Comparison of ENCODE assay signal across 8 cellular contexts in the genomic region with DNA sequence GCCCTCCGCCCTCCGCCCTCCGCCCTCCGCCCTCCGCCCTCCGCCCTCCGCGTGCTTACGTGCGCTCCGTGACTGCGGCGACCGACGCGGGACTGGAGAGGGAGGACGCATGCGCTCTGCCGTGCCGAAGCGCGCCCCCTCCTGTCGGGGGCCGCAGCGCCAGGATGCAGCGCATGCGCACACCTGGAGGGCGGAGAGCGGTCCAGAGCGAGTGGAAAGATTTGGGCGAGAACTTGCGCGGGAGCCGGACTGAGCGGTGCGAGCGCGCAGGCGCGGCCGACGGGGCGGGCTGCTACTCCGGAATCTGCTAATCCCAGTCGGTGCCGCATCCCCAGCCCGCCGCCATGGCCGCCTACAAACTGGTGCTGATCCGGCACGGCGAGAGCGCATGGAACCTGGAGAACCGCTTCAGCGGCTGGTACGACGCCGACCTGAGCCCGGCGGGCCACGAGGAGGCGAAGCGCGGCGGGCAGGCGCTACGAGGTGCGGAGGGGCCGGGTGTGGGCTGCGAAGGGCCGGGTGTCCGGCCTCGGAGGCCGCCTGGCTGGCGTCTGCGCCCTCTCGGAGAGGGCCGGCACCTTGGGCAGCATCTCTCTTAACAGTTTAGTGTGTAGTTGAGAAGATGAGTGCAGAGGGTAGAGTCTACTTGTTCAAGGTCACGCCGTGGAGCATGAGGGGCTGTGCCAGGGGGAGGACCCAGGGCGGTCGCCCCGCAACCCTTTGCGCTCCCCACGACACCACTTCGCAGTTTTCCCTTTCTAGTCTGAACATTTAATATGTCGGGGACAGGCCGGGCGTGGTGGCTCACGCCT.
DNase-seq lines count a peak whose midpoint lies in the region; ATAC-seq lines count a peak whose summit lies in the region.

PGAM1 (plus strand) TSS at position 228 of the 812 bp plus-strand sequence; CDS start at position 345, 117 bp downstream.

- DNase-seq in COLO668 (lab: John Stamatoyannopoulos, UW; ENCODE audit: unreplicated experiment) (peak; percentile 92), HS-5 (ENCODE audit: low read depth) (peak; percentile 82), NK-92 (lab: John Stamatoyannopoulos, UW; ENCODE audit: unreplicated experiment) (peak; percentile 73), memory B cell (ENCODE audit: low spot score in 2 of 2) (peak; percentile 94 to 95)
- DNase-seq in activated CD8-positive, alpha-beta memory T cell treated with anti-CD3 and anti-CD28 coated beads for 24 hours: peak; percentile 96
- peak; percentile 91 for DNase-seq in effector CD8-positive, alpha-beta T cell (lab: John Stamatoyannopoulos, UW)
- DNase-seq in stimulated activated CD8-positive, alpha-beta memory T cell treated with anti-CD3 and anti-CD28 coated beads, Interleukin-12 subunit alpha, Interleukin-12 subunit beta, amount 100 ng/mL, for 24 hours (ENCODE audit: extremely low read depth): peak; percentile 83

- peaks cover 25% of the 10 kb centered on the region for H3K4me1 Mint-ChIP-seq in memory B cell

- ATAC-seq in GM19468 (IDR thresholded peaks at IDR 0.05; ENCODE audit: extremely low read depth, unreplicated experiment) (peak; percentile 71), memory B cell (ENCODE audit: low read depth) (peak; percentile 87)

- H3K27ac Mint-ChIP-seq in memory B cell: peak within 1 kb of the TSS; percentile 92

- H3K4me3 Mint-ChIP-seq in memory B cell: peak within 1 kb of the TSS; percentile 89

- no peaks in the 10 kb centered on the region for H3K9me3 Mint-ChIP-seq in memory B cell

- peaks cover 2% of the 10 kb centered on the region for H3K36me3 Mint-ChIP-seq in memory B cell

- no peaks in the 10 kb centered on the region for H3K27me3 Mint-ChIP-seq in memory B cell

Comparison
In these comparisons a context has a peak if more than half of its experiments do, and no peak if none do; other contexts are left out.
1. Peak in every context shown above with its lines: DNase-seq and ATAC-seq.